Comparison of ENCODE assay signal across 13 cellular contexts in the genomic region with DNA sequence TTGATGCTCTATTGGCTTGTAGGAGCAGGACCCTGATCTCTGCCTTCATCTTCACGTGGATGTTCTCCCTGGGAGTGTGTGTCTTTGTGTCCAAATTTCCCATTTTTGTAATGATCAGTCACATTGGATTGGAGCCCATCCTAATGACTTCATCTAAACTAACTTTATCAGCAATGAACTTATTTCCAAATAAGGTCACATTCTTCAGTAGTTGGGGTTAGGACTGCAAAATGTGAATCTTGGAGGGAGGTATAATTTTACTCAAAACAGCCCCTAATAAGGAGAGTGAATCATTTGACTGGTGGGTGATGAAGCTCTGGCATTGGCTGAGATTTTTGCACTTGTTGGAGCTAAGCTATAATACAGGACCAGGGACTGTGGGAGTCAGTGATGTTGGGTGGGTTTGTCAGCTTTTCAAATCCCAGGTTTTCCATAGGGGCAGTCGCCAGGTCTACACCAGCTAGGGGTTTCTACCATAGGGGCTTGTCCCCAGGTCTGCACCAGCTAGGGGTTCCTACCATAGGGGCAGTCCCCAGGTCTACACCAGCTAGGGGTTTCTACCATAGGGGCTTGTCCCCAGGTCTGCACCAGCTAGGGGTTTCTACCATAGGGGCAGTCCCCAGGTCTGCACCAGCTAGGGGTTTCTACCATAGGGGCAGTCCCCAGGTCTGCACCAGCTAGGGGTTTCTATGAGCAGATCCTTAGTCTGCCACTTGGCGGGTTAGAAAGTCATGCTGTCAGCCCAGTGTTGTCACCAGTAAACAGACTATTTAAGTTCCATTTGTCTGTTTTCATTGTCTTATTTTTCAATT.
DNase-seq lines count a peak whose midpoint lies in the region; ATAC-seq, FAIRE-seq and TF ChIP-seq lines count a peak whose summit lies in the region.
"Had no signal": no experiment of that assay in that cellular context is flagged by ENCODE, and none has a peak within 500 bp of the region (broad histone marks: within the 10 kb centered on the region; RNA-seq: fewer than 3 reads in every experiment).

No MANE protein-coding gene starts in this region.

- H4K20me1 ChIP-seq in PC-3 (ENCODE audit: low read length): no peaks in the 10 kb centered on the region

- H3K4me3 Mint-ChIP-seq in type B pancreatic cell: no peak overlapping the region
- H3K4me3 Mint-ChIP-seq: mesothelial cell of epicardium had no signal

- DNase-seq in kidney tubule cell (ENCODE audit: low spot score): peak; percentile 25
- no peak for DNase-seq in BE2C
- no peak for DNase-seq in type B pancreatic cell (ENCODE audit: extremely low spot score, unreplicated experiment)
- DNase-seq in small intestine: no peak
- DNase-seq in PC-3: no peak
- DNase-seq: H7, hypothalamus, NCI-H2029 had no signal

- H3K4me3 ChIP-seq in BE2C (ENCODE audit: low read depth, low read length) (no peak overlapping the region), small intestine (ENCODE audit: low read depth in 1 of 2, low read length in 2 of 2) (no peak overlapping the region), PC-3 (ENCODE audit: low read length) (no peak overlapping the region)
- H3K4me3 ChIP-seq: prostate gland had no signal

- no peak overlapping the region for H3K27ac ChIP-seq in small intestine (ENCODE audit: low read depth in 1 of 2, low read length in 1 of 2)
- no peak overlapping the region for H3K27ac ChIP-seq in PC-3 (ENCODE audit: low read length)
- H3K27ac ChIP-seq: prostate gland had no signal

- no peaks in the 10 kb centered on the region for H3K9me3 Mint-ChIP-seq in type B pancreatic cell
- H3K9me3 Mint-ChIP-seq: mesothelial cell of epicardium had no signal

- H3F3A ChIP-seq in PC-3 (ENCODE audit: low read length, unreplicated experiment): no peaks in the 10 kb centered on the region

- H3K9me2 ChIP-seq in PC-3 (replicated peaks; ENCODE audit: low read length): no peaks in the 10 kb centered on the region

- no peak overlapping the region for H2AFZ ChIP-seq in PC-3 (ENCODE audit: low read length)

- H3K4me2 ChIP-seq in PC-3 (ENCODE audit: low read length): no peak overlapping the region

- no peaks in the 10 kb centered on the region for H3K79me2 ChIP-seq in PC-3 (ENCODE audit: low read length)

- BruUV-seq in PC-3 (replicated peaks; lab: Mats Ljungman, UMichigan): no TSS peak

- FAIRE-seq in small intestine (lab: Jason Lieb, UNC): no peak

- 39 to 56% (median 41%) methylated on average over 3 of the region's 3 CpGs for WGBS in small intestine, 3 donors

- H3K4me1 ChIP-seq in BE2C: no peaks in the 10 kb centered on the region
- H3K4me1 ChIP-seq in small intestine (ENCODE audit: control insufficient read depth in 2 of 2, insufficient read depth in 1 of 2, low read depth in 1 of 2, low read length in 1 of 2): no peaks in the 10 kb centered on the region
- no peaks in the 10 kb centered on the region for H3K4me1 ChIP-seq in PC-3 (ENCODE audit: insufficient read depth, low read length)
- H3K4me1 ChIP-seq: prostate gland had no signal

- H3K36me3 ChIP-seq in BE2C (no peaks in the 10 kb centered on the region), small intestine (ENCODE audit: control insufficient read depth in 2 of 2, insufficient read depth in 2 of 2, low read length in 2 of 2) (no peaks in the 10 kb centered on the region), PC-3 (ENCODE audit: low read depth, low read length) (no peaks in the 10 kb centered on the region)
- H3K36me3 ChIP-seq: prostate gland had no signal

- peak; percentile 75 for ATAC-seq in GM18511 (IDR thresholded peaks at IDR 0.05; ENCODE audit: unreplicated experiment)
- ATAC-seq in GM19397 (IDR thresholded peaks at IDR 0.05; ENCODE audit: unreplicated experiment): peak; percentile 85
- ATAC-seq in HG03159 (IDR thresholded peaks at IDR 0.05; ENCODE audit: unreplicated experiment): peak; percentile 63
- ATAC-seq in PC-3: no peak

- H3K4me1 Mint-ChIP-seq in type B pancreatic cell (ENCODE audit: unreplicated experiment): peaks cover 6% of the 10 kb centered on the region
- H3K4me1 Mint-ChIP-seq: mesothelial cell of epicardium had no signal

- peaks cover 4% of the 10 kb centered on the region for H3K27me3 Mint-ChIP-seq in type B pancreatic cell

- H3K9me3 ChIP-seq in BE2C (no peaks in the 10 kb centered on the region), small intestine (ENCODE audit: control insufficient read depth, low read depth) (no peaks in the 10 kb centered on the region), PC-3 (ENCODE audit: low read length) (no peaks in the 10 kb centered on the region)
- H3K9me3 ChIP-seq: prostate gland had no signal

- H3K27me3 ChIP-seq in BE2C (peaks cover 3% of the 10 kb centered on the region; the same call in 1 of the 2 replicates), small intestine (ENCODE audit: control insufficient read depth in 2 of 2, insufficient read depth in 2 of 2, low read length in 2 of 2) (no peaks in the 10 kb centered on the region), PC-3 (ENCODE audit: low read length) (peaks cover 10% of the 10 kb centered on the region; the same call in 1 of the 2 replicates)

- H3K9ac ChIP-seq in PC-3 (ENCODE audit: low read length): no peak overlapping the region

- intact Hi-C loops in PC-3 (cut with micrococcal nuclease): no loop called here

- no peak for TF ChIP-seq CTCF in BE2C (IDR thresholded peaks at IDR 0.05; ENCODE audit: low read depth, low read length)
- TF ChIP-seq CTCF in type B pancreatic cell (conservative IDR thresholded peaks at IDR 0.05): no peak
- TF ChIP-seq CTCF in PC-3 (conservative IDR thresholded peaks at IDR 0.05; ENCODE audit: low read depth, low read length): no peak

- no peak overlapping the region for H3K27ac Mint-ChIP-seq in type B pancreatic cell
- H3K27ac Mint-ChIP-seq: mesothelial cell of epicardium had no signal

- POLR2A ChIA-PET in PC-3 (lab: Charles Lee; ENCODE audit: unreplicated experiment): no interaction called here

- CTCF ChIA-PET in PC-3 (lab: Charles Lee): no interaction called here

- H3K36me3 Mint-ChIP-seq in type B pancreatic cell: peaks cover 3% of the 10 kb centered on the region
- H3K36me3 Mint-ChIP-seq: mesothelial cell of epicardium had no signal
